Comparison of ENCODE assay signal across 7 cellular contexts in the genomic region with DNA sequence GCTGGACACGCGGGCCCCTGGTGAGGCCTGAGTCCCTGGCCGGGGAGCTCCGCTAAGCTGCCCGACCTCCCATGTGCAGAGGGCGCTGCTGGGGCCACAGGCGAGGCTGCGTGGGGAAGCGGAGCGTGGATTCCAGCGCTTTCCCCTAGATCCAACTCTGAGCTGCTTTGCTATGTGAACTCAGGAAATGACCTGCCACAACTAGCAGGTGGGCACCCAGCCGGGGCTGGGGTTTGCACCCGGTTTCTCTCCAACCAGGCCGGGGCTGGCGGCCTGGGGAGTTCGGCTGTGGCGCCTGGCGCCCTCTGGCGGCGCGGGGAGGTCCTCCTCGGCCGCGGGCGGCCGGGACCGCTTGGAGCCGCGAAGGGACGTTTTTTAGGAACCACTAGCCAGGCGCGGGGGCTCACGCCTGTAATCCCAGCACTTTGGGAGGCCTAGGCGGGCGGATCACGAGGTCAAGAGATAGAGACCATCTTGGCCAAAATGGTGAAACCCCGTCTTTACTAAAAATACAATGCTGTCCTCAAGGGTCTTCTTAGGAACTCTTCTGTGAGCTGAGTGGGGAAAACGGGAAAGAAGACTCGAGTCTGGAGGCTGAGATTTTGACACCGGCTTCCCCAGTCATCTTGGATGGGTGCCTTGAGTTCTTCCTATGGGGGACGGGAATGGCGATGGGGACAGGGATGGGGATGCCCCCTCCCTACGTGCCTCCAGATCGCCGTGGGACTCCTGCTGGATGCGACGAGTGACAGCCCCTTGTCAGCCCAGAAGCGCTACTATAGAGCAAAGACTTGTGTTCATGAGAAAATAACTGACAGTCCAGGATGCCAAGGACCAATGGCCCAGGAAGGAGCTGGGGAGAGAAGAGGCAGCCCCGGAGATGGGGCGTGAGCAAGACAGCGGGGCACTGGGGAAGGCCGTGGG. TPM values are rescaled to one million over a fixed set of nuclear protein-coding genes. Genes with fewer than 3 reads are reported as not detected.
DNase-seq lines count a peak whose midpoint lies in the region; ATAC-seq and TF ChIP-seq lines count a peak whose summit lies in the region.

No MANE protein-coding gene starts in this region.

- no peaks in the 10 kb centered on the region for H3K9me3 ChIP-seq in ovary
- H3K9me3 ChIP-seq in tibial nerve, result no peaks in the 10 kb centered on the region

- peak; percentile 89 for ATAC-seq in GM19351 (IDR thresholded peaks at IDR 0.05; ENCODE audit: unreplicated experiment)
- ATAC-seq in activated T-cell treated with anti-CD3 and anti-CD28 coated beads, Interleukin-2, amount 50 U/mL, for 4 hours, result peak; percentile 95

- H3K4me1 Mint-ChIP-seq in activated T-cell treated with anti-CD3 and anti-CD28 coated beads, Interleukin-2, amount 50 U/mL, for 4 hours (ENCODE audit: low read depth), result peaks cover 32% of the 10 kb centered on the region

- intact Hi-C loops in ovary (cut with DNase I), result loop anchor here (2.0 to 10.0 kb wide), 6 partner anchors 137 to 439 kb away; a partner anchor contains a TSS

- H3K27me3 ChIP-seq in ovary, result no peaks in the 10 kb centered on the region
- no peaks in the 10 kb centered on the region for H3K27me3 ChIP-seq in tibial nerve

- H3K36me3 ChIP-seq in ovary (no peaks in the 10 kb centered on the region), tibial nerve (peaks cover 0 to 28% (median 0%) of the 10 kb centered on the region in 3 donors)

- TF ChIP-seq POLR2A in ovary (IDR thresholded peaks at IDR 0.05), result no peak
- no peak for TF ChIP-seq POLR2A in tibial nerve (IDR thresholded peaks at IDR 0.05)

- DNase-seq in HuH-7.5 (ENCODE audit: low spot score), result peak; percentile 80
- peak; percentile 74 for DNase-seq in activated T-cell treated with anti-CD3 and anti-CD28 coated beads, Interleukin-2, amount 50 U/mL, for 4 hours
- DNase-seq in foreskin melanocyte, result peak; percentile 8
- peak; percentile 61 to 86 (median 80) for DNase-seq in ovary
- DNase-seq in tibial nerve (ENCODE audit: low spot score in 2 of 2), result peak; percentile 49 to 52
- DNase-seq in NCI-H1417 (lab: John Stamatoyannopoulos, UW), result no peak

- no peaks in the 10 kb centered on the region for H3K27me3 Mint-ChIP-seq in activated T-cell treated with anti-CD3 and anti-CD28 coated beads, Interleukin-2, amount 50 U/mL, for 4 hours (ENCODE audit: low read depth)

- TF ChIP-seq EP300 in ovary (IDR thresholded peaks at IDR 0.05), result no peak
- TF ChIP-seq EP300 in tibial nerve (IDR thresholded peaks at IDR 0.05), result no peak

- H3K4me3 ChIP-seq in ovary, result no peak overlapping the region
- H3K4me3 ChIP-seq in tibial nerve, result peak overlapping the region in 1 of 4 donors; percentile 10

- no peaks in the 10 kb centered on the region for H3K9me3 Mint-ChIP-seq in activated T-cell treated with anti-CD3 and anti-CD28 coated beads, Interleukin-2, amount 50 U/mL, for 4 hours

- H3K4me3 Mint-ChIP-seq in activated T-cell treated with anti-CD3 and anti-CD28 coated beads, Interleukin-2, amount 50 U/mL, for 4 hours, result no peak overlapping the region

- no peak overlapping the region for H3K27ac ChIP-seq in ovary
- no peak overlapping the region for H3K27ac ChIP-seq in tibial nerve

- TF ChIP-seq CTCF in ovary (IDR thresholded peaks at IDR 0.05), result peak; percentile 83 to 87 (median 85)
- peak; percentile 83 to 95 (median 92) for TF ChIP-seq CTCF in tibial nerve (IDR thresholded peaks at IDR 0.05)

- peaks cover 2% of the 10 kb centered on the region for H3K36me3 Mint-ChIP-seq in activated T-cell treated with anti-CD3 and anti-CD28 coated beads, Interleukin-2, amount 50 U/mL, for 4 hours (ENCODE audit: insufficient read depth)

- H3K4me1 ChIP-seq in ovary (ENCODE audit: insufficient read depth) (peaks cover 2% of the 10 kb centered on the region), tibial nerve (peaks cover 0 to 9% (median 4%) of the 10 kb centered on the region in 4 donors)

- 30 to 43% (median 36%) methylated on average over 48 to 52 of the region's 52 CpGs for whole genome bisulfite sequencing in ovary, 3 donors
- WGBS in tibial nerve, 2 donors, result 34 to 49% methylated on average over 40 to 50 of the region's 52 CpGs

RNA-seq across cellular contexts. Expression of a gene that starts 12.6 kb away (rescaled TPM):
- 100 to 1,000 TPM; 156 to 161 (median 158) TPM for total RNA-seq in activated T-cell treated with anti-CD3 and anti-CD28 coated beads, Interleukin-2, amount 50 U/mL, for 4 hours
- total RNA-seq in ovary (10 to 100 TPM; 48.8 to 93.3 (median 58.7) TPM), tibial nerve (10 to 100 TPM; 54.2 to 80.8 (median 59.0) TPM)
- polyA plus RNA-seq in ovary, result 10 to 100 TPM; 35.8 to 66.1 TPM

RNA-seq across cellular contexts. Expression of a gene that starts 22.5 kb away (rescaled TPM):
- total RNA-seq in activated T-cell treated with anti-CD3 and anti-CD28 coated beads, Interleukin-2, amount 50 U/mL, for 4 hours, result under 1 TPM in 1 of 3 donors, not detected in 2; 0.22 TPM
- 1 to 10 TPM; 1.3 to 5.1 (median 2.0) TPM for total RNA-seq in ovary
- polyA plus RNA-seq in ovary, result 1 to 10 TPM in 1 of 2 donors, under 1 TPM in 1; 0.43 to 3.8 TPM
- under 1 TPM in 1 of 4 donors, not detected in 3; 0.20 TPM for total RNA-seq in tibial nerve

RNA-seq across cellular contexts. Expression of a gene that starts 29.3 kb away (rescaled TPM):
- 10 to 100 TPM in 1 of 3 donors, 1 to 10 TPM in 2; 7.1 to 13.5 (median 9.1) TPM for total RNA-seq in activated T-cell treated with anti-CD3 and anti-CD28 coated beads, Interleukin-2, amount 50 U/mL, for 4 hours
- 10 to 100 TPM; 42.4 to 82.8 (median 65.5) TPM for total RNA-seq in ovary
- polyA plus RNA-seq in ovary, result 10 to 100 TPM; 29.6 to 36.2 TPM
- total RNA-seq in tibial nerve, result 10 to 100 TPM; 63.2 to 91.5 (median 66.7) TPM

RNA-seq across cellular contexts. Expression of a gene that starts 29.6 kb away (rescaled TPM):
- not detected for total RNA-seq in activated T-cell treated with anti-CD3 and anti-CD28 coated beads, Interleukin-2, amount 50 U/mL, for 4 hours
- total RNA-seq in ovary (100 to 1,000 TPM in 1 of 7 donors, 10 to 100 TPM in 5, 1 to 10 TPM in 1; 9.7 to 196 (median 21.4) TPM), tibial nerve (not detected)
- polyA plus RNA-seq in ovary, result 10 to 100 TPM; 20.3 to 37.2 TPM

Comparison
In these comparisons a context has a peak if more than half of its experiments do, and no peak if none do; other contexts are left out.
1. DNase-seq: peak in HuH-7.5 (single experiment), activated T-cell treated with anti-CD3 and anti-CD28 coated beads, Interleukin-2, amount 50 U/mL, for 4 hours (single experiment), foreskin melanocyte (single experiment), ovary (5 of 5) and tibial nerve (2 of 2); none in NCI-H1417 (0 of 3).